9 cellular contexts compared by ENCODE assay signal in the genomic region with DNA sequence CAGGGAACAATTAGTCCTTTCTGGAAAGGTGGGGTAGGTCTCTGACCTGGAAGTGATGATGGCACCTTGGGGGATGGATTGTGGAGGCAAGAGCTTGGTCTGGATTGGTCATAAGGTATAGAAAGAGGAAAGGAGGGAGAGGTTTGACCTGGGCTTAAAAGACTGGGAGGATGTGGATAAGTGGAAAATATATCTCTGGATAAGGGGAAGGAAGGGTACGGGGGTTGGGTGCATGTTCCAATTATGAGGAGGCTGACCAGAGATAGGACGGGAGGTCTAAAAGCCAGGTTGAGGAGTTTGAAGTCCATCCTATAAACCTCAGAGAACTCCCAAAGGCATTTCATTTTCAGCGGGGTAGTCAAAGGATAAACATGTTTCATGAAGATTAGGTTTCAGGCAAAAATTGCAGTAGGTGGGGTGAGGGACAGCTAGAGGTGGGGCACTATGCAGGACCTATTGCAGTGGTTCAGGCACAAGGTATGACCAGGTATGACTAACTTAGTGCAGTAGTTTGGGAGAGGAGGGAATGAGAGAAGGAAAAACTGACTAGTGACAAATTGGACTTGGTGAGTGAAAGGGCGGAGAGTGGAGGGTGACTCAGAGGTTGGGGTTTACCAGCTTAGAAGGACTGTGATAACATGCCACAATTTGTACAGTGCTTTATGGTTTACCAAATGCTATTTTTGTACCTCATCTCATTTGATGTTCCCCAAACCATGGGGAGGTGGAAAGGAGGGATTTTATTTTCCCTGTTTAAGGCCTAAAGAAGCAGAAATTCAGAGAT. TPM values are rescaled to one million over a fixed set of nuclear protein-coding genes. Genes with fewer than 3 reads are reported as not detected.
DNase-seq lines count a peak whose midpoint lies in the region; ATAC-seq, FAIRE-seq and TF ChIP-seq lines count a peak whose summit lies in the region.
"Had no signal": no experiment of that assay in that cellular context is flagged by ENCODE, and none has a peak within 500 bp of the region (broad histone marks: within the 10 kb centered on the region; RNA-seq: fewer than 3 reads in every experiment).

No MANE protein-coding gene starts in this region.

- H3K4me3 Mint-ChIP-seq in endothelial cell (ENCODE audit: unreplicated experiment) = no peak overlapping the region

- DNase-seq in ACHN = peak; percentile 40
- peak; percentile 14 for DNase-seq in HTR-8/SVneo (ENCODE audit: insufficient read length, low spot score)
- DNase-seq in amniotic epithelial cell (ENCODE audit: low read depth) = peak; percentile 89
- peak; percentile 86 for DNase-seq in myocyte (ENCODE audit: low read depth)
- no peak for DNase-seq in cerebellar nuclear complex (lab: John Stamatoyannopoulos, UW)
- no peak for DNase-seq in endothelial cell (ENCODE audit: low spot score)
- DNase-seq: NCI-H69 had no signal

- no peaks in the 10 kb centered on the region for H3K27me3 Mint-ChIP-seq in endothelial cell (ENCODE audit: unreplicated experiment)

- peaks cover 7% of the 10 kb centered on the region for H3K4me1 Mint-ChIP-seq in endothelial cell (ENCODE audit: unreplicated experiment)

- TF ChIP-seq CTCF in endothelial cell (IDR thresholded peaks at IDR 0.05; ENCODE audit: unreplicated experiment) = no peak

- no peak for ATAC-seq in GM21367 (IDR thresholded peaks at IDR 0.05; ENCODE audit: unreplicated experiment)
- ATAC-seq in HG03521 (IDR thresholded peaks at IDR 0.05; ENCODE audit: unreplicated experiment) = no peak

- no peak overlapping the region for H3K27ac Mint-ChIP-seq in endothelial cell (ENCODE audit: unreplicated experiment)

- H3K36me3 Mint-ChIP-seq in endothelial cell (ENCODE audit: low read depth, unreplicated experiment) = no peaks in the 10 kb centered on the region

- FAIRE-seq in HTR-8/SVneo (lab: Jason Lieb, UNC) = no peak

- no peaks in the 10 kb centered on the region for H3K9me3 Mint-ChIP-seq in endothelial cell (ENCODE audit: unreplicated experiment)

- in situ Hi-C loops in ACHN (cut with HindIII; ENCODE audit: low pct_ligation_motif_present, low pct_unique_long_range_greater_than_20kb, low sequenced_read_pairs) = no loop called here

RNA-seq across cellular contexts. Expression of gene PDE8A, which starts 10.7 kb away (rescaled TPM):
- total RNA-seq in myocyte (6.8 and 18.4 TPM in 2 replicates), endothelial cell (ENCODE audit: unreplicated experiment) (43.4 TPM)
- polyA plus RNA-seq in myocyte (2012) = 5.3 TPM

Comparison
In these comparisons a context has a peak if more than half of its experiments do, and no peak if none do; other contexts are left out.
1. DNase-seq: peak in ACHN (single experiment), HTR-8/SVneo (single experiment), amniotic epithelial cell (single experiment) and myocyte (single experiment); none in cerebellar nuclear complex (0 of 2) and endothelial cell (single experiment).